Comparison of ENCODE assay signal across 15 cellular contexts in the genomic region with DNA sequence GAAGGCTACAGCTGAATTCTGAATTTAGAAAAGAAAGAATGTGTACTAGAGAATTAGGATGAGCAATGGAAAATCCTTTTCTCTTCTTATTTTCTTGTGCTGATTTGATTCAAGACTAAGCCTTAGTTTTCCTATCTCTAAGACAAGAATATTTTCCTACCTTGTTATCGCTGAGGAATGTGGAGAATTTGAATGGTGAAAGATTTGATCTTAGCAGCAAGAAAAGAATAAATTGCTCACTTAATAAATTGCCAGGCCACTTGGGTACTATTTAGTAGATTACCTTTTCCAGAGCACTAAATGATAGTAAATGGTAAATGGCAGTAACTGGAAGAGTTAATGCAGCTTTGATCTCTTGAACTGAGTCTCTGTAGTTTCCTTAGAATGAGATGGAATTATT.
"Had no signal": no experiment of that assay in that cellular context is flagged by ENCODE, and none has a peak within 500 bp of the region (broad histone marks: within the 10 kb centered on the region; RNA-seq: fewer than 3 reads in every experiment).

No MANE protein-coding gene starts in this region.

- H3K27ac Mint-ChIP-seq: immature natural killer cell; natural killer cell treated with Interleukin-12 subunit alpha and Interleukin-12 subunit beta and Interleukin-15 and Interleukin-18, amount 100 ng/mL, for 72 hours had no signal

- H3K4me1 ChIP-seq: esophagus muscularis mucosa, gastroesophageal sphincter, sigmoid colon had no signal

- H3K36me3 ChIP-seq: esophagus muscularis mucosa, gastroesophageal sphincter, sigmoid colon had no signal

- H3K4me3 Mint-ChIP-seq: immature natural killer cell; natural killer cell treated with Interleukin-12 subunit alpha and Interleukin-12 subunit beta and Interleukin-15 and Interleukin-18, amount 100 ng/mL, for 72 hours had no signal

- DNase-seq: effector memory CD4-positive, alpha-beta T cell; foreskin fibroblast; glutamatergic neuron; immature natural killer cell; left colon; mammary epithelial cell; midbrain; sigmoid colon; stimulated activated CD4-positive, alpha-beta T cell treated with anti-CD3 and anti-CD28 coated beads, Interleukin-12 subunit alpha, Interleukin-12 subunit beta, amount 100 ng/mL, for 4 hours; stimulated activated naive CD4-positive, alpha-beta T cell treated with Interleukin-2 at 50 U/mL for 16 hours had no signal

- H3K27me3 ChIP-seq: esophagus muscularis mucosa, gastroesophageal sphincter, sigmoid colon had no signal

- H3K9me3 ChIP-seq: esophagus muscularis mucosa, gastroesophageal sphincter, sigmoid colon had no signal

- H3K4me3 ChIP-seq: esophagus muscularis mucosa, gastroesophageal sphincter, sigmoid colon, skin epidermis had no signal

- H3K27me3 Mint-ChIP-seq: natural killer cell treated with Interleukin-12 subunit alpha and Interleukin-12 subunit beta and Interleukin-15 and Interleukin-18, amount 100 ng/mL, for 72 hours had no signal

- H3K36me3 Mint-ChIP-seq: immature natural killer cell; natural killer cell treated with Interleukin-12 subunit alpha and Interleukin-12 subunit beta and Interleukin-15 and Interleukin-18, amount 100 ng/mL, for 72 hours had no signal

- H3K4me1 Mint-ChIP-seq: immature natural killer cell had no signal

- H3K27ac ChIP-seq: epithelial cell of prostate, esophagus muscularis mucosa, gastroesophageal sphincter, sigmoid colon, skin epidermis had no signal
